ENCODE assay signal across 28 cellular contexts in the genomic region with DNA sequence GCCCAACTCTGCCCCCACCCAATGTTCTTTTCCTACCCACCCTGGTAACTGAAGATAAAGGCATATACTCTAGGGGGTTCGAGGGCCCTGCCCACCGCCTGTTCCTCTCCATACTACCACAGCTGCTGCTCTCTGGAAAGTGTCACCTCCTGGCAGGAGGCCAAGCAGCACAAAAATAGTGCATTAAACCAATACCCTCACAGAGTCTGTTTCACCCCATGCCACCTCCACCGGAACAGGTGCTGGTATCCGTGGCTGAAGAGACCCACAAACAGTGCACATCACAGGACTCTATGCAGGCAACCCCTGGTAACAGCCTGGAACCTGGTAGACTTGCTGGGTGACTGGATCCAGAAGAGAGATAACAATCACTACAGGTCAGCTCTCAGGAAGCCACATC.
DNase-seq lines count a peak whose midpoint lies in the region; ATAC-seq and TF ChIP-seq lines count a peak whose summit lies in the region.
"Had no signal": no experiment of that assay in that cellular context is flagged by ENCODE, and none has a peak within 500 bp of the region (broad histone marks: within the 10 kb centered on the region; RNA-seq: fewer than 3 reads in every experiment).

No MANE protein-coding gene starts in this region.

- H3K4me3 ChIP-seq in WERI-Rb-1 (ENCODE audit: low read depth, low read length) (no peak overlapping the region), transverse colon (no peak overlapping the region)
- H3K4me3 ChIP-seq: A549, coronary artery, mucosa of descending colon, ovary, skin epidermis had no signal

- in situ Hi-C loops in transverse colon (cut with MboI; ENCODE audit: low pct_ligation_motif_present in 1 of 4, low pct_unique_long_range_greater_than_20kb in 1 of 4, low sequenced_read_pairs in 3 of 4): no loop called here

- DNase-seq in NCI-H748 (lab: John Stamatoyannopoulos, UW; ENCODE audit: unreplicated experiment): peak; percentile 28
- no peak for DNase-seq in NCI-H748 treated with DMSO at 0.1 percent for 48 hours (lab: John Stamatoyannopoulos, UW)
- peak; percentile 86 for DNase-seq in NCI-H2171 treated with DMSO at 0.1 percent for 48 hours (lab: John Stamatoyannopoulos, UW)
- DNase-seq in WERI-Rb-1: peak; percentile 45
- no peak for DNase-seq in stimulated activated effector memory CD8-positive, alpha-beta T cell treated with anti-CD3 and anti-CD28 coated beads, Interleukin-12 subunit alpha, Interleukin-12 subunit beta, amount 100 ng/mL, for 72 hours (ENCODE audit: low spot score in 2 of 2)
- no peak for DNase-seq in GM19240 (ENCODE audit: insufficient read length, low spot score)
- DNase-seq in transverse colon: no peak
- DNase-seq in activated CD4-positive, alpha-beta T cell treated with anti-CD3 and anti-CD28 coated beads for 48 hours: no peak
- DNase-seq: activated CD4-positive, alpha-beta T cell treated with anti-CD3 and anti-CD28 coated beads, Interleukin-2, amount 50 U/mL, for 48 hours; activated naive CD4-positive, alpha-beta T cell; activated naive CD8-positive, alpha-beta T cell treated with anti-CD3 and anti-CD28 coated beads, Interleukin-2, amount 50 U/mL, for 24 hours; activated T-cell treated with anti-CD3 and anti-CD28 coated beads, Interleukin-2, amount 50 U/mL, for 48 hours; effector CD8-positive, alpha-beta T cell; hypothalamus; left cardiac atrium; mucosa of descending colon; NCI-H146; NK-92 treated with Interleukin-12 subunit alpha and Interleukin-12 subunit beta, amount 100 ng/mL, for 24 hours; ovary; stimulated activated naive CD8-positive, alpha-beta T cell treated with anti-CD3 and anti-CD28 coated beads, Interleukin-15, Interleukin-2, amounts not matched to agents 100 U/mL and 50 U/mL, for 24 hours; T-helper 17 cell had no signal

- TF ChIP-seq CTCF in WERI-Rb-1 (IDR thresholded peaks at IDR 0.05; ENCODE audit: low read depth, low read length) (no peak), transverse colon (IDR thresholded peaks at IDR 0.05) (no peak)

- H3K27me3 ChIP-seq in WERI-Rb-1 (ENCODE audit: insufficient read depth, low read depth, severe bottlenecking): no peaks in the 10 kb centered on the region
- H3K27me3 ChIP-seq in transverse colon: no peaks in the 10 kb centered on the region
- H3K27me3 ChIP-seq: ovary had no signal

- no peaks in the 10 kb centered on the region for H3K4me1 ChIP-seq in transverse colon
- H3K4me1 ChIP-seq: A549 had no signal

- no peak overlapping the region for H3K4me3 Mint-ChIP-seq in stimulated activated effector memory CD8-positive, alpha-beta T cell treated with anti-CD3 and anti-CD28 coated beads, Interleukin-12 subunit alpha, Interleukin-12 subunit beta, amount 100 ng/mL, for 72 hours
- H3K4me3 Mint-ChIP-seq: activated naive CD8-positive, alpha-beta T cell treated with anti-CD3 and anti-CD28 coated beads, Interleukin-2, amount 50 U/mL, for 24 hours; CD4-positive, alpha-beta memory T cell; neural crest cell; T-helper 17 cell had no signal

- H3K36me3 ChIP-seq in WERI-Rb-1 (no peaks in the 10 kb centered on the region), transverse colon (no peaks in the 10 kb centered on the region)
- H3K36me3 ChIP-seq: ovary had no signal

- no peaks in the 10 kb centered on the region for H3K9me3 ChIP-seq in WERI-Rb-1 (ENCODE audit: severe bottlenecking)
- H3K9me3 ChIP-seq in transverse colon: no peaks in the 10 kb centered on the region
- H3K9me3 ChIP-seq: A549, mucosa of descending colon, ovary had no signal

- no peak for TF ChIP-seq EP300 in transverse colon (IDR thresholded peaks at IDR 0.05; ENCODE audit: low read depth)

- 71 to 92% methylated on average over 2 to 4 of the region's 4 CpGs for WGBS in transverse colon (ENCODE audit: low coverage in 1 of 2), 2 donors

- no peaks in the 10 kb centered on the region for H3K4me1 Mint-ChIP-seq in stimulated activated effector memory CD8-positive, alpha-beta T cell treated with anti-CD3 and anti-CD28 coated beads, Interleukin-12 subunit alpha, Interleukin-12 subunit beta, amount 100 ng/mL, for 72 hours
- H3K4me1 Mint-ChIP-seq: activated naive CD8-positive, alpha-beta T cell treated with anti-CD3 and anti-CD28 coated beads, Interleukin-2, amount 50 U/mL, for 24 hours; CD4-positive, alpha-beta memory T cell; T-helper 17 cell had no signal

- H3K27ac Mint-ChIP-seq in stimulated activated effector memory CD8-positive, alpha-beta T cell treated with anti-CD3 and anti-CD28 coated beads, Interleukin-12 subunit alpha, Interleukin-12 subunit beta, amount 100 ng/mL, for 72 hours: no peak overlapping the region
- H3K27ac Mint-ChIP-seq: activated naive CD8-positive, alpha-beta T cell treated with anti-CD3 and anti-CD28 coated beads, Interleukin-2, amount 50 U/mL, for 24 hours; CD4-positive, alpha-beta memory T cell; T-helper 17 cell had no signal

- intact Hi-C loops in transverse colon (cut with DNase I; ENCODE audit: low total_unique reads): no loop called here

- H3K9me3 Mint-ChIP-seq in stimulated activated effector memory CD8-positive, alpha-beta T cell treated with anti-CD3 and anti-CD28 coated beads, Interleukin-12 subunit alpha, Interleukin-12 subunit beta, amount 100 ng/mL, for 72 hours: peaks cover 5% of the 10 kb centered on the region

- H3K27ac ChIP-seq in WERI-Rb-1 (no peak overlapping the region), transverse colon (no peak overlapping the region)
- H3K27ac ChIP-seq: A549, coronary artery, epithelial cell of prostate, ovary, skin epidermis had no signal

- H3K36me3 Mint-ChIP-seq in stimulated activated effector memory CD8-positive, alpha-beta T cell treated with anti-CD3 and anti-CD28 coated beads, Interleukin-12 subunit alpha, Interleukin-12 subunit beta, amount 100 ng/mL, for 72 hours: no peaks in the 10 kb centered on the region
- H3K36me3 Mint-ChIP-seq: CD4-positive, alpha-beta memory T cell had no signal

- ATAC-seq in stimulated activated effector memory CD8-positive, alpha-beta T cell treated with anti-CD3 and anti-CD28 coated beads, Interleukin-12 subunit alpha, Interleukin-12 subunit beta, amount 100 ng/mL, for 72 hours: peak; percentile 19
- ATAC-seq: A549; activated CD4-positive, CD25-positive, alpha-beta regulatory T cell treated with anti-CD3 and anti-CD28 coated beads, Interleukin-2, amount 50 U/mL, for 24 hours; activated naive CD8-positive, alpha-beta T cell treated with anti-CD3 and anti-CD28 coated beads, Interleukin-2, amount 50 U/mL, for 24 hours; left cardiac atrium; mucosa of descending colon; stimulated activated naive CD8-positive, alpha-beta T cell treated with anti-CD3 and anti-CD28 coated beads, Interleukin-15, Interleukin-2, amounts not matched to agents 100 U/mL and 50 U/mL, for 24 hours; T-helper 17 cell had no signal

- no peak for TF ChIP-seq POLR2A in transverse colon (IDR thresholded peaks at IDR 0.05)

Comparison
In these comparisons a context has a peak if more than half of its experiments do, and no peak if none do; other contexts are left out.
1. DNase-seq: peak in NCI-H748 (single experiment), NCI-H2171 treated with DMSO at 0.1 percent for 48 hours (single experiment) and WERI-Rb-1 (single experiment); none in NCI-H748 treated with DMSO at 0.1 percent for 48 hours (single experiment), stimulated activated effector memory CD8-positive, alpha-beta T cell treated with anti-CD3 and anti-CD28 coated beads, Interleukin-12 subunit alpha, Interleukin-12 subunit beta, amount 100 ng/mL, for 72 hours (0 of 2), GM19240 (single experiment), transverse colon (single experiment) and activated CD4-positive, alpha-beta T cell treated with anti-CD3 and anti-CD28 coated beads for 48 hours (single experiment).